ENCODE assay signal across 1 cellular context in the genomic region with DNA sequence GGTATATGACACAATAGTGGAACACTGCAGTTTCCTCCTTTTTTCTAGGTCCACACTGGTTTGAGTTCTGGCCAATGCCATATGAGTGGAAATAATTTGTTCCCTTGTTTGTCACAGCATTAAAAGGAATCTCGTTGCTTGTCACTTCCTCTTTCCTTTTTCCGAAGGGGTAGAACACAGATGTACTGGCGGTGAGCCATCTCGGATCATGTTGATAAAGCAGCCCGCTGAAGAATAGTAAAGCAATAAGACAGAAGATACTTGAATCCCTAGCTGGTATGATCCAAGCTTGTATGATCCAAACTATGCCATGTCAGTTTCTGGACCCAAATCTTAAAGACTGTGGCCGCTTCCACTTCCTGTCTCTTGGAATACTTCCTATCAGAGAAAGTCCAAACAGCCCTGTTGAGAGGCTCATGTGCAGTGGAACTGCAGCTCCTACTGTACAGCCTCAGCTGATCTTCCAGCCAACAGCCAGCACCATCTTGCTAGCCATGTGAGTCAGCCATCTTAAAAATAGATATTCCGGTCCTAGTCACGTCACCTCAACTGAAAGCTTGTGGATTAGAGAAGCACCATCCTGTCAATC.
TF ChIP-seq lines count a peak whose summit lies in the region.

No MANE protein-coding gene starts in this region.

TF ChIP-seq in GM23338, 12 proteins besides CTCF, POLR2A, EP300 and RAD21 (continued from another document):
- TF ChIP-seq, protein P1, sequence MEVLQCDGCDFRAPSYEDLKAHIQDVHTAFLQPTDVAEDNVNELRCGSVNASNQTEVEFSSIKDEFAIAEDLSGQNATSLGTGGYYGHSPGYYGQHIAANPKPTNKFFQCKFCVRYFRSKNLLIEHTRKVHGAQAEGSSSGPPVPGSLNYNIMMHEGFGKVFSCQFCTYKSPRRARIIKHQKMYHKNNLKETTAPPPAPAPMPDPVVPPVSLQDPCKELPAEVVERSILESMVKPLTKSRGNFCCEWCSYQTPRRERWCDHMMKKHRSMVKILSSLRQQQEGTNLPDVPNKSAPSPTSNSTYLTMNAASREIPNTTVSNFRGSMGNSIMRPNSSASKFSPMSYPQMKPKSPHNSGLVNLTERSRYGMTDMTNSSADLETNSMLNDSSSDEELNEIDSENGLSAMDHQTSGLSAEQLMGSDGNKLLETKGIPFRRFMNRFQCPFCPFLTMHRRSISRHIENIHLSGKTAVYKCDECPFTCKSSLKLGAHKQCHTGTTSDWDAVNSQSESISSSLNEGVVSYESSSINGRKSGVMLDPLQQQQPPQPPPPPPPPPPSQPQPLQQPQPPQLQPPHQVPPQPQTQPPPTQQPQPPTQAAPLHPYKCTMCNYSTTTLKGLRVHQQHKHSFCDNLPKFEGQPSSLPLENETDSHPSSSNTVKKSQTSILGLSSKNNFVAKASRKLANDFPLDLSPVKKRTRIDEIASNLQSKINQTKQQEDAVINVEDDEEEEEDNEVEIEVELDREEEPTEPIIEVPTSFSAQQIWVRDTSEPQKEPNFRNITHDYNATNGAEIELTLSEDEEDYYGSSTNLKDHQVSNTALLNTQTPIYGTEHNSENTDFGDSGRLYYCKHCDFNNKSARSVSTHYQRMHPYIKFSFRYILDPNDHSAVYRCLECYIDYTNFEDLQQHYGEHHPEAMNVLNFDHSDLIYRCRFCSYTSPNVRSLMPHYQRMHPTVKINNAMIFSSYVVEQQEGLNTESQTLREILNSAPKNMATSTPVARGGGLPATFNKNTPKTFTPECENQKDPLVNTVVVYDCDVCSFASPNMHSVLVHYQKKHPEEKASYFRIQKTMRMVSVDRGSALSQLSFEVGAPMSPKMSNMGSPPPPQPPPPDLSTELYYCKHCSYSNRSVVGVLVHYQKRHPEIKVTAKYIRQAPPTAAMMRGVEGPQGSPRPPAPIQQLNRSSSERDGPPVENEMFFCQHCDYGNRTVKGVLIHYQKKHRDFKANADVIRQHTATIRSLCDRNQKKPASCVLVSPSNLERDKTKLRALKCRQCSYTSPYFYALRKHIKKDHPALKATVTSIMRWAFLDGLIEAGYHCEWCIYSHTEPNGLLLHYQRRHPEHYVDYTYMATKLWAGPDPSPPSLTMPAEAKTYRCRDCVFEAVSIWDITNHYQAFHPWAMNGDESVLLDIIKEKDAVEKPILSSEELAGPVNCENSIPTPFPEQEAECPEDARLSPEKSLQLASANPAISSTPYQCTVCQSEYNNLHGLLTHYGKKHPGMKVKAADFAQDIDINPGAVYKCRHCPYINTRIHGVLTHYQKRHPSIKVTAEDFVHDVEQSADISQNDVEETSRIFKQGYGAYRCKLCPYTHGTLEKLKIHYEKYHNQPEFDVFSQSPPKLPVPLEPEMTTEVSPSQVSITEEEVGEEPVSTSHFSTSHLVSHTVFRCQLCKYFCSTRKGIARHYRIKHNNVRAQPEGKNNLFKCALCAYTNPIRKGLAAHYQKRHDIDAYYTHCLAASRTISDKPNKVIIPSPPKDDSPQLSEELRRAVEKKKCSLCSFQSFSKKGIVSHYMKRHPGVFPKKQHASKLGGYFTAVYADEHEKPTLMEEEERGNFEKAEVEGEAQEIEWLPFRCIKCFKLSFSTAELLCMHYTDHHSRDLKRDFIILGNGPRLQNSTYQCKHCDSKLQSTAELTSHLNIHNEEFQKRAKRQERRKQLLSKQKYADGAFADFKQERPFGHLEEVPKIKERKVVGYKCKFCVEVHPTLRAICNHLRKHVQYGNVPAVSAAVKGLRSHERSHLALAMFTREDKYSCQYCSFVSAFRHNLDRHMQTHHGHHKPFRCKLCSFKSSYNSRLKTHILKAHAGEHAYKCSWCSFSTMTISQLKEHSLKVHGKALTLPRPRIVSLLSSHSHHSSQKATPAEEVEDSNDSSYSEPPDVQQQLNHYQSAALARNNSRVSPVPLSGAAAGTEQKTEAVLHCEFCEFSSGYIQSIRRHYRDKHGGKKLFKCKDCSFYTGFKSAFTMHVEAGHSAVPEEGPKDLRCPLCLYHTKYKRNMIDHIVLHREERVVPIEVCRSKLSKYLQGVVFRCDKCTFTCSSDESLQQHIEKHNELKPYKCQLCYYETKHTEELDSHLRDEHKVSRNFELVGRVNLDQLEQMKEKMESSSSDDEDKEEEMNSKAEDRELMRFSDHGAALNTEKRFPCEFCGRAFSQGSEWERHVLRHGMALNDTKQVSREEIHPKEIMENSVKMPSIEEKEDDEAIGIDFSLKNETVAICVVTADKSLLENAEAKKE (CRISPR knock-in tag; IDR thresholded peaks at IDR 0.05): no peak
TF ChIP-seq in GM23338: peak in this region for 0.
